11 cellular contexts compared by ENCODE assay signal in genomic region chr7:66227808-66228207, GRCh38.
"Had no signal": no experiment of that assay in that cellular context is flagged by ENCODE, and none has a peak within 500 bp of the region (broad histone marks: within the 10 kb centered on the region; RNA-seq: fewer than 3 reads in every experiment).

No MANE protein-coding gene starts in this region.

- H3K9ac ChIP-seq: GM23248 had no signal

- H3K4me1 ChIP-seq: HAP-1 had no signal

- H3K27ac ChIP-seq: GM23248 had no signal

- H3K4me3 ChIP-seq: GM23248, GM23338, HAP-1 had no signal

- H3K27ac Mint-ChIP-seq: GM23338, H9, HFFc6 had no signal

- H2AFZ ChIP-seq: GM23248, GM23338 had no signal

- DNase-seq: GM23248, GOT3, H7, H9, HCEC 1CT, HFFc6 had no signal

- H3K4me1 Mint-ChIP-seq: GM23338, H9 had no signal

- H3K36me3 ChIP-seq: HAP-1 had no signal

- FAIRE-seq: H1, H54 had no signal

- H3K4me3 Mint-ChIP-seq: GM23338, H9, HFFc6 had no signal

- ATAC-seq: GM23338, HCT116 had no signal

- H3K4me2 ChIP-seq: GM23338 had no signal
